In the genomic region with DNA sequence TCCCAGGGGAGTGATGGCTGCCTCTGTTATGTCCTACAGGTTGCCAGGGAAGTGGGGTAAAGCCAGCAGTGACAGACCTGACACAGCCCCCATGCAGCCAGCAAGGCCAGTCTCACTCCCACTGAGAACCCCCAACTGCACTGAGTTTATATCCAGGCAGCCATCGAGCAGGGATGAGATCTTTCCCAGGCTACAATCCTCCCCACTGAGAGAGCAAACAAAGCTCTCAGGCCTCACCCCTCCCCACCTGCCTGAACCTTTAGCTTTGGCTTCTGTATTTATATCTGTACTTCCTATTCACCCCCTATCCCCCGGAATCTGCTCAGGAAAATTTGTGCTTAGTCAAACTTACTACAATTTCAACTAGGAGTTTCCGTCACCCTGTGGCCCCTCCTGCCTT, we compare ENCODE assay signal across 20 cellular contexts.
A peak's percentile ranks its signal among the peaks of the same experiment; 100 is the strongest.
DNase-seq lines count a peak whose midpoint lies in the region; ATAC-seq and TF ChIP-seq lines count a peak whose summit lies in the region.
"Had no signal": no experiment of that assay in that cellular context is flagged by ENCODE, and none has a peak within 500 bp of the region (broad histone marks: within the 10 kb centered on the region; RNA-seq: fewer than 3 reads in every experiment).

No MANE protein-coding gene starts in this region.

- peak; percentile 74 for ATAC-seq in GM23338
- ATAC-seq in WTC11, result peak; percentile 83
- ATAC-seq in GM19328 (IDR thresholded peaks at IDR 0.05; ENCODE audit: unreplicated experiment), result no peak
- ATAC-seq: SK-N-SH treated with all-trans-retinoic acid at 6 μM for 48 hours had no signal

- no peak overlapping the region for H3K4ac ChIP-seq in mesenchymal stem cell (ENCODE audit: low read depth in 1 of 2, low read length in 2 of 2)

- H3K27ac ChIP-seq in GM23338 (ENCODE audit: low read depth) (no peak overlapping the region), mesenchymal stem cell (ENCODE audit: low read length, poor library complexity, severe bottlenecking) (no peak overlapping the region)
- H3K27ac ChIP-seq: 22Rv1, BLaER1, Peyer's patch had no signal

- H3K27ac Mint-ChIP-seq in GM23338, result peak overlapping the region; percentile 68; the same call in 1 of the 2 replicates
- H3K27ac Mint-ChIP-seq in WTC11, result peak overlapping the region; percentile 35; the same call in 1 of the 2 replicates
- no peak overlapping the region for H3K27ac Mint-ChIP-seq in activated naive CD4-positive, alpha-beta T cell treated with anti-CD3 and anti-CD28 coated beads for 36 hours
- H3K27ac Mint-ChIP-seq: CD4-positive, alpha-beta T cell; HFFc6 had no signal

- no peak overlapping the region for H3K23ac ChIP-seq in mesenchymal stem cell (ENCODE audit: low read length in 2 of 2)

- H4K91ac ChIP-seq in mesenchymal stem cell (ENCODE audit: low read length), result peak overlapping the region; percentile 68

- H3K9me3 Mint-ChIP-seq in GM23338, result peaks cover 24% of the 10 kb centered on the region
- peaks cover 48% of the 10 kb centered on the region for H3K9me3 Mint-ChIP-seq in WTC11
- peaks cover 4% of the 10 kb centered on the region for H3K9me3 Mint-ChIP-seq in activated naive CD4-positive, alpha-beta T cell treated with anti-CD3 and anti-CD28 coated beads for 36 hours
- H3K9me3 Mint-ChIP-seq: HFFc6 had no signal

- POLR2A ChIA-PET in WTC11 (lab: Charles Lee), result no interaction called here

- no peak overlapping the region for H3K4me3 Mint-ChIP-seq in GM23338
- H3K4me3 Mint-ChIP-seq in WTC11, result no peak overlapping the region
- H3K4me3 Mint-ChIP-seq in activated naive CD4-positive, alpha-beta T cell treated with anti-CD3 and anti-CD28 coated beads for 36 hours, result no peak overlapping the region
- H3K4me3 Mint-ChIP-seq: CD4-positive, alpha-beta T cell; HFFc6 had no signal

- H2AFZ ChIP-seq in GM23338, result peak overlapping the region; percentile 39; the same call in 1 of the 2 replicates
- H2AFZ ChIP-seq in mesenchymal stem cell (ENCODE audit: low read depth, low read length), result no peak overlapping the region

- peaks cover 14% of the 10 kb centered on the region for H3K4me1 Mint-ChIP-seq in GM23338
- peaks cover 14% of the 10 kb centered on the region for H3K4me1 Mint-ChIP-seq in WTC11
- H3K4me1 Mint-ChIP-seq in activated naive CD4-positive, alpha-beta T cell treated with anti-CD3 and anti-CD28 coated beads for 36 hours (ENCODE audit: low read depth), result no peaks in the 10 kb centered on the region

- no peaks in the 10 kb centered on the region for H3K79me1 ChIP-seq in mesenchymal stem cell (replicated peaks; ENCODE audit: low read length, poor library complexity, severe bottlenecking)

- DNase-seq in DMS53 (lab: John Stamatoyannopoulos, UW) (peak; percentile 15), DMS53 treated with DMSO at 0.1 percent for 48 hours (lab: John Stamatoyannopoulos, UW; ENCODE audit: unreplicated experiment) (no peak), GM23338 (ENCODE audit: low spot score) (peak; percentile 13), WTC11 (ENCODE audit: low spot score) (no peak), mesenchymal stem cell (no peak), GM13976 (ENCODE audit: low spot score) (no peak)
- DNase-seq in activated naive CD4-positive, alpha-beta T cell treated with anti-CD3 and anti-CD28 coated beads for 36 hours, result no peak
- DNase-seq: ACHN; CD4-positive, alpha-beta T cell; HFFc6; KG1; NCI-H1092 treated with DMSO at 0.1 percent for 48 hours; NCI-H2029 treated with DMSO at 0.1 percent for 48 hours; NCI-H2171 treated with DMSO at 0.1 percent for 48 hours; NCI-H526 treated with DMSO at 0.1 percent for 48 hours; Peyer's patch had no signal

- H3K4me2 ChIP-seq in GM23338, result no peak overlapping the region
- H3K4me2 ChIP-seq in mesenchymal stem cell (ENCODE audit: low read length, poor library complexity, severe bottlenecking), result no peak overlapping the region
- H3K4me2 ChIP-seq: BLaER1 had no signal

- H3K36me3 ChIP-seq in GM23338 (ENCODE audit: insufficient read depth) (no peaks in the 10 kb centered on the region), mesenchymal stem cell (ENCODE audit: control insufficient read depth in 1 of 2, insufficient read depth in 2 of 2, low read depth in 1 of 2, low read length in 2 of 2) (no peaks in the 10 kb centered on the region)
- H3K36me3 ChIP-seq: BLaER1, Peyer's patch had no signal

- TF ChIP-seq CTCF in GM23338 (conservative IDR thresholded peaks at IDR 0.05; ENCODE audit: low read depth in 2 of 2), result no peak
- no peak for TF ChIP-seq CTCF in WTC11 (IDR thresholded peaks at IDR 0.05)
- no peak for TF ChIP-seq CTCF in GM13976 (IDR thresholded peaks at IDR 0.05; ENCODE audit: borderline replicate concordance, control extremely low read depth, extremely low read depth, insufficient read depth, missing control alignments)

- no peaks in the 10 kb centered on the region for H3K79me2 ChIP-seq in GM23338 (replicated peaks; ENCODE audit: insufficient read depth)

- CTCF ChIA-PET in WTC11 (lab: Charles Lee), result no interaction called here
- CTCF ChIA-PET in activated naive CD4-positive, alpha-beta T cell treated with anti-CD3 and anti-CD28 coated beads for 36 hours (lab: Charles Lee), result no interaction called here

- no peak overlapping the region for H2AK5ac ChIP-seq in mesenchymal stem cell (ENCODE audit: low read length, severe bottlenecking)

- H2BK15ac ChIP-seq in mesenchymal stem cell (ENCODE audit: low read depth, poor library complexity, severe bottlenecking), result no peak overlapping the region

- 50% methylated on average over 3 of the region's 3 CpGs for WGBS in mesenchymal stem cell

- H3F3A ChIP-seq in GM23338 (replicated peaks; ENCODE audit: low read depth), result no peaks in the 10 kb centered on the region

- H3K9me2 ChIP-seq in GM23338 (ENCODE audit: insufficient read depth), result 0 out of 2 replicates have a peak, but pooled peaks cover 8% of the 10 kb centered on the region

- no peaks in the 10 kb centered on the region for H3K27me3 Mint-ChIP-seq in GM23338 (ENCODE audit: insufficient read depth, low read depth, poor library complexity)
- H3K27me3 Mint-ChIP-seq in WTC11 (ENCODE audit: low read depth), result no peaks in the 10 kb centered on the region
- H3K27me3 Mint-ChIP-seq in activated naive CD4-positive, alpha-beta T cell treated with anti-CD3 and anti-CD28 coated beads for 36 hours (ENCODE audit: low read depth), result no peaks in the 10 kb centered on the region
- H3K27me3 Mint-ChIP-seq: CD4-positive, alpha-beta T cell had no signal

- H3K4me1 ChIP-seq in GM23338 (ENCODE audit: insufficient read depth) (no peaks in the 10 kb centered on the region), mesenchymal stem cell (ENCODE audit: control insufficient read depth, insufficient read depth, low read depth, low read length) (peaks cover 2% of the 10 kb centered on the region)
- H3K4me1 ChIP-seq: BLaER1, Peyer's patch had no signal

- intact Hi-C loops in activated naive CD4-positive, alpha-beta T cell treated with anti-CD3 and anti-CD28 coated beads for 36 hours (cut with micrococcal nuclease), result no loop called here

- H3K9ac ChIP-seq in mesenchymal stem cell (ENCODE audit: low read length), result no peak overlapping the region
- H3K9ac ChIP-seq: BLaER1 had no signal

- H3K18ac ChIP-seq in mesenchymal stem cell (ENCODE audit: low read depth in 1 of 2, low read length in 2 of 2), result no peak overlapping the region

- H3K14ac ChIP-seq in mesenchymal stem cell (ENCODE audit: low read length in 2 of 2), result no peak overlapping the region

- H3K27me3 ChIP-seq in GM23338 (ENCODE audit: insufficient read depth) (no peaks in the 10 kb centered on the region), mesenchymal stem cell (ENCODE audit: control insufficient read depth in 1 of 2, insufficient read depth in 1 of 2, low read length in 2 of 2) (no peaks in the 10 kb centered on the region)
- H3K27me3 ChIP-seq: BLaER1, Peyer's patch had no signal

- peaks cover 21% of the 10 kb centered on the region for H3K9me3 ChIP-seq in mesenchymal stem cell (ENCODE audit: control insufficient read depth, low read length)
- H3K9me3 ChIP-seq: BLaER1, Peyer's patch had no signal

- H4K20me1 ChIP-seq in GM23338 (replicated peaks; ENCODE audit: insufficient read depth), result no peaks in the 10 kb centered on the region
- H4K20me1 ChIP-seq: BLaER1 had no signal

- in situ Hi-C loops in GM13976 (cut with MboI; ENCODE audit: low sequenced_read_pairs, unreplicated experiment), result no loop called here

- H3K4me3 ChIP-seq in GM23338, result no peak overlapping the region
- H3K4me3 ChIP-seq in mesenchymal stem cell (ENCODE audit: insufficient read depth in 1 of 2, low read depth in 1 of 2, low read length in 2 of 2), result no peak overlapping the region
- H3K4me3 ChIP-seq: BLaER1, Peyer's patch had no signal

- H2BK120ac ChIP-seq in mesenchymal stem cell (ENCODE audit: low read depth, low read length), result peak overlapping the region; percentile 49

- no peak overlapping the region for H2BK5ac ChIP-seq in mesenchymal stem cell (ENCODE audit: low read depth, low read length, poor library complexity, severe bottlenecking)

- H2BK12ac ChIP-seq in mesenchymal stem cell (ENCODE audit: low read length in 2 of 2), result peak overlapping the region in 1 of 2 experiments; percentile 54

- H3K36me3 Mint-ChIP-seq in GM23338 (ENCODE audit: low read depth), result peaks cover 7% of the 10 kb centered on the region; the same call in 2 of the 3 replicates
- peaks cover 19% of the 10 kb centered on the region for H3K36me3 Mint-ChIP-seq in WTC11
- no peaks in the 10 kb centered on the region for H3K36me3 Mint-ChIP-seq in activated naive CD4-positive, alpha-beta T cell treated with anti-CD3 and anti-CD28 coated beads for 36 hours (ENCODE audit: low read depth)

- peak overlapping the region; percentile 28 for H4K8ac ChIP-seq in mesenchymal stem cell (ENCODE audit: low read length)

TF ChIP-seq in WTC11, 78 proteins besides CTCF, POLR2A, EP300 and RAD21 (continues in another document):
- TF ChIP-seq GRHL2 (CRISPR knock-in tag; IDR thresholded peaks at IDR 0.05; ENCODE audit: insufficient replicate concordance, severe bottlenecking) (no peak), ZNF138 (CRISPR knock-in tag; conservative IDR thresholded peaks at IDR 0.05) (no peak)

Comparison
In these comparisons a context has a peak if more than half of its experiments do, and no peak if none do; other contexts are left out.
1. DNase-seq: peak in DMS53 (single experiment) and GM23338 (single experiment); none in DMS53 treated with DMSO at 0.1 percent for 48 hours (single experiment), WTC11 (single experiment), mesenchymal stem cell (single experiment), activated naive CD4-positive, alpha-beta T cell treated with anti-CD3 and anti-CD28 coated beads for 36 hours (single experiment) and GM13976 (single experiment).